Comparison of ENCODE assay signal across 12 cellular contexts in genomic region chr1:15682886-15683410, GRCh38. TPM values are rescaled to one million over a fixed set of nuclear protein-coding genes. Genes with fewer than 3 reads are reported as not detected.
DNase-seq lines count a peak whose midpoint lies in the region; ATAC-seq, FAIRE-seq and TF ChIP-seq lines count a peak whose summit lies in the region.
"Had no signal": no experiment of that assay in that cellular context is flagged by ENCODE, and none has a peak within 500 bp of the region (broad histone marks: within the 10 kb centered on the region; RNA-seq: fewer than 3 reads in every experiment).

No MANE protein-coding gene starts in this region.

- H3K27me3 Mint-ChIP-seq in IgD-negative memory B cell = no peaks in the 10 kb centered on the region
- no peaks in the 10 kb centered on the region for H3K27me3 Mint-ChIP-seq in central memory CD8-positive, alpha-beta T cell
- no peaks in the 10 kb centered on the region for H3K27me3 Mint-ChIP-seq in neural crest cell (ENCODE audit: low read depth)

- peak overlapping the region; percentile 85; the same call in 1 of the 2 replicates for H3K4me3 ChIP-seq in BLaER1

- H3K9ac ChIP-seq in BLaER1 = peak overlapping the region; percentile 90; the same call in 1 of the 2 replicates

- H3K9me3 Mint-ChIP-seq in IgD-negative memory B cell (peaks cover 0 to 3% (median 0%) of the 10 kb centered on the region in 3 donors), neural crest cell (peaks cover 2% of the 10 kb centered on the region)
- no peaks in the 10 kb centered on the region for H3K9me3 Mint-ChIP-seq in central memory CD8-positive, alpha-beta T cell

- FAIRE-seq in HTR-8/SVneo (lab: Jason Lieb, UNC) = no peak

- H3K4me2 ChIP-seq in BLaER1 = peak overlapping the region; percentile 94

- H3K27ac Mint-ChIP-seq in IgD-negative memory B cell = peak overlapping the region; percentile 97 to 100 (median 99)
- H3K27ac Mint-ChIP-seq in central memory CD8-positive, alpha-beta T cell (ENCODE audit: low read depth) = peak overlapping the region; percentile 80
- H3K27ac Mint-ChIP-seq in neural crest cell (ENCODE audit: unreplicated experiment) = peak overlapping the region; percentile 73

- ATAC-seq in central memory CD8-positive, alpha-beta T cell (replicated peaks; ENCODE audit: extremely low read depth, poor library complexity, severe bottlenecking) = no peak
- no peak for ATAC-seq in HG03097 (IDR thresholded peaks at IDR 0.05; ENCODE audit: low FRiP score, unreplicated experiment)
- ATAC-seq: Panc1 had no signal

- H3K4me1 ChIP-seq in BLaER1 = peaks cover 51% of the 10 kb centered on the region

- peaks cover 34% of the 10 kb centered on the region for H4K20me1 ChIP-seq in BLaER1

- H3K36me3 ChIP-seq in BLaER1 = no peaks in the 10 kb centered on the region; the same call in 1 of the 2 replicates
- H3K36me3 ChIP-seq: uterus had no signal

- peaks cover 42 to 49% (median 42%) of the 10 kb centered on the region in 3 donors for H3K4me1 Mint-ChIP-seq in IgD-negative memory B cell
- peaks cover 22% of the 10 kb centered on the region for H3K4me1 Mint-ChIP-seq in central memory CD8-positive, alpha-beta T cell
- peaks cover 18% of the 10 kb centered on the region for H3K4me1 Mint-ChIP-seq in neural crest cell

- H3K27me3 ChIP-seq in BLaER1 = no peaks in the 10 kb centered on the region
- H3K27me3 ChIP-seq: uterus had no signal

- no peak for TF ChIP-seq CTCF in neural crest cell (conservative IDR thresholded peaks at IDR 0.05)

- peaks cover 3% of the 10 kb centered on the region for H3K36me3 Mint-ChIP-seq in IgD-negative memory B cell
- peaks cover 8% of the 10 kb centered on the region for H3K36me3 Mint-ChIP-seq in central memory CD8-positive, alpha-beta T cell (ENCODE audit: insufficient read depth)
- H3K36me3 Mint-ChIP-seq in neural crest cell (ENCODE audit: low read depth) = peaks cover 2% of the 10 kb centered on the region

- DNase-seq in central memory CD8-positive, alpha-beta T cell (ENCODE audit: low spot score in 2 of 2) = no peak
- DNase-seq in neural crest cell (ENCODE audit: low read depth, low spot score) (no peak), NCI-H187 treated with DMSO at 0.1 percent for 48 hours (lab: John Stamatoyannopoulos, UW) (no peak), HTR-8/SVneo (ENCODE audit: insufficient read length, low spot score) (no peak), HuH-7.5 (ENCODE audit: low spot score) (no peak)
- DNase-seq: activated CD4-positive, CD25-positive, alpha-beta regulatory T cell treated with anti-CD3 and anti-CD28 coated beads, Interleukin-2, amount 50 U/mL, for 72 hours; NCI-H1417 treated with DMSO at 0.1 percent for 48 hours; uterus had no signal

- peak overlapping the region; percentile 93 for H3K27ac ChIP-seq in BLaER1

- no peaks in the 10 kb centered on the region for H3K9me3 ChIP-seq in BLaER1
- H3K9me3 ChIP-seq: uterus had no signal

- H3K4me3 Mint-ChIP-seq in IgD-negative memory B cell = peak overlapping the region; percentile 76 to 89 (median 84)
- peak overlapping the region; percentile 74 for H3K4me3 Mint-ChIP-seq in central memory CD8-positive, alpha-beta T cell
- peak overlapping the region; percentile 90 for H3K4me3 Mint-ChIP-seq in neural crest cell

RNA-seq across cellular contexts. Expression of gene PLEKHM2, which starts 1.2 kb away (rescaled TPM):
- polyA plus RNA-seq in IgD-negative memory B cell = 8.2 TPM
- total RNA-seq in neural crest cell = 61.2 and 64.5 TPM in 2 replicates

RNA-seq across cellular contexts. Expression of gene SLC25A34, which starts 53.1 kb away (rescaled TPM):
- not detected for polyA plus RNA-seq in IgD-negative memory B cell
- total RNA-seq in neural crest cell = 2.9 and 3.3 TPM in 2 replicates

RNA-seq across cellular contexts. Expression of gene TMEM82, which starts 59.4 kb away (rescaled TPM):
- polyA plus RNA-seq in IgD-negative memory B cell = not detected
- not detected in 2 replicates for total RNA-seq in neural crest cell
- total RNA-seq: uterus had no signal
